Comparison of ENCODE assay signal across 10 cellular contexts in the genomic region with DNA sequence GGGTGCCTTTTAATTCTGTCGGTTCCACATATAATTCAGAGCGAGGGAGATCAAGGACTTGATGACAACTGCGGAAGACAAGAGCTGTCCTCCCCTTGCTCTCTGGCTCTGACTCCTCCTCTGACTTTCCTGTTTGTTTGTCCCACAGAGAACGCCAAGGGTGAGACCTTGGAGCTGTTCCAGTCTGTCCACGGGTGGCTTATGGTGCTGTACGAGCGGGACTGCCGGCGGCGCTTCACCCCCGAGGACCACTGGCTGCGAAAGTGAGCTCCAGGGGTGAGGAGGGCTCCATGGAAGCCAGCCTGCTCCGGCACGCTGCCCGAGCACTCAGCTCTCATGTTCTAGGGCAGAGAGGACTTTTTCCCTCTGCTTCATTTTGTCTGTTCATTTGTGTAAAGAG.
"Had no signal": no experiment of that assay in that cellular context is flagged by ENCODE, and none has a peak within 500 bp of the region (broad histone marks: within the 10 kb centered on the region; RNA-seq: fewer than 3 reads in every experiment).

No MANE protein-coding gene starts in this region.

- DNase-seq: activated CD4-positive, alpha-beta T cell treated with anti-CD3 and anti-CD28 coated beads for 48 hours; activated CD8-positive, alpha-beta memory T cell treated with anti-CD3 and anti-CD28 coated beads, Interleukin-2, amount 50 U/mL, for 48 hours; activated CD8-positive, alpha-beta T cell treated with anti-CD3 and anti-CD28 coated beads, Interleukin-2, amount 10 ng/mL, durations not matched to agents 7 days and 5 days; activated naive CD8-positive, alpha-beta T cell treated with anti-CD3 and anti-CD28 coated beads, Interleukin-2, amount 10 ng/mL, durations not matched to agents 7 days and 5 days; aorta; foreskin melanocyte; head of caudate nucleus; thyroid gland; uterus had no signal

- ATAC-seq: activated CD8-positive, alpha-beta T cell treated with anti-CD3 and anti-CD28 coated beads, Interleukin-2, amount 10 ng/mL, durations not matched to agents 7 days and 5 days; WTC11 had no signal
